Comparison of ENCODE assay signal across 8 cellular contexts in the genomic region with DNA sequence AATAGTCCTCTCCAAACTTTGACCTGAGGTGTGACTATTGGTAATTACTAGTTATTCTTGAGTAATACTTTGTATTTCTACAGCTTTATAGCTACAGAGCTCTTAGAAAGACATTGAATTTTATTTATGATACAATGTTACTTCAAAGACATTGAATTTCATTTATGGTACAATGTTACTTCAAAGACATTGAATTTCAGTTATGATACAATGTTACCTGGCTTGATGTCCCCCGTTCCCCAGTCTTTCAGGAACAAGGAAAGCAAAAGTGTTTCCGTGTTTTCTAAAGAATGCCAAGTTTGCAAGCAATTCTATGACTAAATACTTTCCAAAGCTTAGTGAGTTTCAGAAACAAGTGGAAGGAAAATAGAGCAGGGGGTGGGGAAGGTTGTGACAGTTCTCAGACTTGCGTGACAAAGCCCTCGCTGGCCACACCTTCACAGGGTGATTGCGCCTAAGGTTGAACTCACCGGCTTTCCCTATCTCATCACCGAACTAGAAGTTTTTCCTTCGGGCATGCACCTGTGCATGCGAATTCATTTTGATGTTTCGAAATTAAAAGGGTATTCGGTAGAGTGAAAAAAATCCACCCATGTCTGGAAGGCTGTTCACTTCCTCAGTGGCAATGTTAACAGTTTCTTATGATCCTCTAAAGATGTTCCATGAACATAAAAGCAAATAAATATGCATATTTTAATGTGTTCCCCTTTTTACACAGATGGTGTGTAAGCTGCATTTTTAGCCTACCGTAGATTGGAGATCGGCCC. TPM values are rescaled to one million over a fixed set of nuclear protein-coding genes. Genes with fewer than 3 reads are reported as not detected.
DNase-seq lines count a peak whose midpoint lies in the region; ATAC-seq and TF ChIP-seq lines count a peak whose summit lies in the region.

No MANE protein-coding gene starts in this region.

- peaks cover 11% of the 10 kb centered on the region for H3K36me3 Mint-ChIP-seq in mesothelial cell of epicardium

- no peak for ATAC-seq in sciatic nerve

- peak overlapping the region; percentile 62 for H3K4me3 ChIP-seq in LNCaP clone FGC (ENCODE audit: low read depth, low read length)

- peak overlapping the region; percentile 93 for H3K4me3 Mint-ChIP-seq in mesothelial cell of epicardium

- peak; percentile 51 for DNase-seq in EH (ENCODE audit: low read depth)
- DNase-seq in LNCaP clone FGC (ENCODE audit: low read depth), result no peak
- DNase-seq in activated CD4-positive, CD25-positive, alpha-beta regulatory T cell treated with anti-CD3 and anti-CD28 coated beads, Interleukin-2, amount 50 U/mL, for 72 hours, result peak; percentile 47
- no peak for DNase-seq in mesothelial cell of epicardium (ENCODE audit: low spot score in 2 of 2, unreplicated experiment in 2 of 2)
- peak; percentile 33 to 41 for DNase-seq in stimulated activated CD8-positive, alpha-beta memory T cell treated with anti-CD3 and anti-CD28 coated beads, Interleukin-4, amount 100 ng/mL, for 4 hours (ENCODE audit: low read depth in 2 of 2, low spot score in 1 of 2)
- DNase-seq in NCI-H774 (lab: John Stamatoyannopoulos, UW), result no peak
- no peak for DNase-seq in sciatic nerve (ENCODE audit: low spot score)

- peaks cover 2% of the 10 kb centered on the region for H3K27me3 Mint-ChIP-seq in mesothelial cell of epicardium (ENCODE audit: low read depth)

- H3K4me1 Mint-ChIP-seq in mesothelial cell of epicardium, result peaks cover 37% of the 10 kb centered on the region

- TF ChIP-seq CTCF in LNCaP clone FGC (IDR thresholded peaks at IDR 0.05; ENCODE audit: control insufficient read depth, extremely low read depth, insufficient read depth), result no peak
- TF ChIP-seq CTCF in mesothelial cell of epicardium (IDR thresholded peaks at IDR 0.05; ENCODE audit: unreplicated experiment), result no peak

- no peaks in the 10 kb centered on the region for H3K9me3 Mint-ChIP-seq in mesothelial cell of epicardium

- intact Hi-C loops in sciatic nerve (cut with DNase I), result no loop called here

- H3K27ac ChIP-seq in cingulate gyrus (ENCODE audit: low read depth, low read length), result peak overlapping the region; percentile 69

- peak overlapping the region; percentile 99 for H3K27ac Mint-ChIP-seq in mesothelial cell of epicardium

RNA-seq across cellular contexts. Expression of a gene that starts 0.9 kb away (rescaled TPM):
- total RNA-seq in mesothelial cell of epicardium (88.0 to 94.2 TPM (median 90.9 TPM) in 3 replicates), sciatic nerve (54.1 TPM)

RNA-seq across cellular contexts. Expression of a gene that starts 44.7 kb away (rescaled TPM):
- total RNA-seq in mesothelial cell of epicardium (7.2 to 8.9 TPM (median 8.6 TPM) in 3 replicates), sciatic nerve (25.2 TPM)

Comparison
In these comparisons a context has a peak if more than half of its experiments do, and no peak if none do; other contexts are left out.
1. DNase-seq: peak in EH (single experiment), activated CD4-positive, CD25-positive, alpha-beta regulatory T cell treated with anti-CD3 and anti-CD28 coated beads, Interleukin-2, amount 50 U/mL, for 72 hours (single experiment) and stimulated activated CD8-positive, alpha-beta memory T cell treated with anti-CD3 and anti-CD28 coated beads, Interleukin-4, amount 100 ng/mL, for 4 hours (2 of 2); none in LNCaP clone FGC (single experiment), mesothelial cell of epicardium (0 of 2), NCI-H774 (single experiment) and sciatic nerve (single experiment).